In the genomic region with DNA sequence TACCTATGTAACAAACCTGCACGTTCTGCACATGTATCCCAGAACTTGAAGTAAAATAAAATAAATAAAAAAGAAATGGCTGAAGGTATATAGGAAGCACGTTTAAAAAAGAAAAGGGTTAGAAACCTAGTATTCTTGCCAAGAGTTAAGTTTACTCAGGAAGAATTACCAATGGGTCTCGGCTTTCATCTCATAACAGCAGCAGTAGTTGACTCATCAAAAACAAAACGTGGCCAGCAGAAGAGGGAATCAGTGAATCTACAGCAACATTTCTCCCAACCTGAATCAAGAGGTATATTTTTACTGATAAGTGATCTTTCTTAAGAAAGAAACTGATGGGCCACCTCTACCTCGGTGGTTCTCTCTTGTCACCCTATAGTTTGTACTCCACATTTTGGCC, we compare ENCODE assay signal across 26 cellular contexts.
DNase-seq lines count a peak whose midpoint lies in the region; TF ChIP-seq lines count a peak whose summit lies in the region.
"Had no signal": no experiment of that assay in that cellular context is flagged by ENCODE, and none has a peak within 500 bp of the region (broad histone marks: within the 10 kb centered on the region; RNA-seq: fewer than 3 reads in every experiment).

No MANE protein-coding gene starts in this region.

- H3K9me3 Mint-ChIP-seq in MCF 10A (ENCODE audit: unreplicated experiment) = no peaks in the 10 kb centered on the region

- BruUV-seq in MCF 10A (replicated peaks; lab: Mats Ljungman, UMichigan) = no TSS peak

- TF ChIP-seq POLR2A in breast epithelium (IDR thresholded peaks at IDR 0.05) (no peak), suprapubic skin (IDR thresholded peaks at IDR 0.05) (no peak)

- no peak for TF ChIP-seq EP300 in suprapubic skin (IDR thresholded peaks at IDR 0.05)

- H3K36me3 ChIP-seq in breast epithelium (no peaks in the 10 kb centered on the region), suprapubic skin (no peaks in the 10 kb centered on the region)
- H3K36me3 ChIP-seq: BLaER1, Peyer's patch, SJSA1 had no signal

- no peak for TF ChIP-seq CTCF in MCF 10A (IDR thresholded peaks at IDR 0.05; ENCODE audit: unreplicated experiment)
- no peak for TF ChIP-seq CTCF in breast epithelium (IDR thresholded peaks at IDR 0.05)
- no peak for TF ChIP-seq CTCF in suprapubic skin (IDR thresholded peaks at IDR 0.05)

- CTCF ChIA-PET in MCF 10A (lab: Yijun Ruan, JAX) = no interaction called here

- H3K4me3 ChIP-seq in breast epithelium (no peak overlapping the region), suprapubic skin (no peak overlapping the region)
- H3K4me3 ChIP-seq: BLaER1, Peyer's patch, SJSA1 had no signal

- POLR2A ChIA-PET in MCF 10A (lab: Yijun Ruan, JAX) = no interaction called here

- H3K36me3 Mint-ChIP-seq in MCF 10A (ENCODE audit: insufficient read depth, unreplicated experiment) = no peaks in the 10 kb centered on the region

- H3K27ac ChIP-seq in breast epithelium (no peak overlapping the region), suprapubic skin (no peak overlapping the region)
- H3K27ac ChIP-seq: 22Rv1, BLaER1, Peyer's patch, SJSA1 had no signal

- H3K27me3 Mint-ChIP-seq in MCF 10A (ENCODE audit: insufficient read depth, unreplicated experiment) = no peaks in the 10 kb centered on the region
- H3K27me3 Mint-ChIP-seq: CD4-positive, alpha-beta T cell had no signal

- WGBS in suprapubic skin = 56% methylated on average over 5 of the region's 5 CpGs

- H3K9me3 ChIP-seq in breast epithelium (no peaks in the 10 kb centered on the region), suprapubic skin (no peaks in the 10 kb centered on the region)
- H3K9me3 ChIP-seq: BLaER1, Peyer's patch, SJSA1 had no signal

- DNase-seq in MCF 10A (ENCODE audit: unreplicated experiment) (peak; percentile 36), breast epithelium (ENCODE audit: low spot score in 2 of 2) (no peak), dermis blood vessel endothelial cell (peak; percentile 2), iris pigment epithelial cell (ENCODE audit: low read depth) (peak; percentile 72), NCI-H774 (lab: John Stamatoyannopoulos, UW) (no peak), suprapubic skin (ENCODE audit: low spot score in 2 of 2) (no peak), T1000 (lab: John Stamatoyannopoulos, UW) (no peak)
- DNase-seq in activated T-cell treated with anti-CD3 and anti-CD28 coated beads, Interleukin-2, amount 50 U/mL, for 48 hours = no peak
- DNase-seq: ACHN; CD4-positive, alpha-beta T cell; COR-L47; DMS79; H7; Karpas-422; MM.1S; NCI-H1048; NCI-H1436; NCI-H2029 treated with DMSO at 0.1 percent for 48 hours; NCI-H2171; NCI-H345; NCI-H524; NCI-H82; Peyer's patch had no signal

- intact Hi-C loops in MCF 10A (cut with micrococcal nuclease) (no loop called here), breast epithelium (cut with DNase I; ENCODE audit: low total_unique reads) (no loop called here)

- no peaks in the 10 kb centered on the region for H3K27me3 ChIP-seq in breast epithelium
- no peaks in the 10 kb centered on the region for H3K27me3 ChIP-seq in suprapubic skin
- H3K27me3 ChIP-seq: BLaER1, Peyer's patch, SJSA1 had no signal

- H3K4me1 Mint-ChIP-seq in MCF 10A (ENCODE audit: insufficient read depth, unreplicated experiment) = no peaks in the 10 kb centered on the region

- no peak overlapping the region for H3K4me3 Mint-ChIP-seq in MCF 10A (ENCODE audit: unreplicated experiment)
- H3K4me3 Mint-ChIP-seq: CD4-positive, alpha-beta T cell had no signal

- H3K27ac Mint-ChIP-seq in MCF 10A (ENCODE audit: low read depth, unreplicated experiment) = no peak overlapping the region
- H3K27ac Mint-ChIP-seq: CD4-positive, alpha-beta T cell had no signal

- H3K4me1 ChIP-seq in breast epithelium = no peaks in the 10 kb centered on the region
- H3K4me1 ChIP-seq in suprapubic skin = no peaks in the 10 kb centered on the region
- H3K4me1 ChIP-seq: BLaER1, Peyer's patch, SJSA1 had no signal

Comparison
In these comparisons a context has a peak if more than half of its experiments do, and no peak if none do; other contexts are left out.
1. DNase-seq: peak in MCF 10A (single experiment), dermis blood vessel endothelial cell (single experiment) and iris pigment epithelial cell (single experiment); none in breast epithelium (0 of 2), NCI-H774 (single experiment), suprapubic skin (0 of 2), T1000 (single experiment) and activated T-cell treated with anti-CD3 and anti-CD28 coated beads, Interleukin-2, amount 50 U/mL, for 48 hours (0 of 2).